10 cellular contexts compared by ENCODE assay signal in the genomic region with DNA sequence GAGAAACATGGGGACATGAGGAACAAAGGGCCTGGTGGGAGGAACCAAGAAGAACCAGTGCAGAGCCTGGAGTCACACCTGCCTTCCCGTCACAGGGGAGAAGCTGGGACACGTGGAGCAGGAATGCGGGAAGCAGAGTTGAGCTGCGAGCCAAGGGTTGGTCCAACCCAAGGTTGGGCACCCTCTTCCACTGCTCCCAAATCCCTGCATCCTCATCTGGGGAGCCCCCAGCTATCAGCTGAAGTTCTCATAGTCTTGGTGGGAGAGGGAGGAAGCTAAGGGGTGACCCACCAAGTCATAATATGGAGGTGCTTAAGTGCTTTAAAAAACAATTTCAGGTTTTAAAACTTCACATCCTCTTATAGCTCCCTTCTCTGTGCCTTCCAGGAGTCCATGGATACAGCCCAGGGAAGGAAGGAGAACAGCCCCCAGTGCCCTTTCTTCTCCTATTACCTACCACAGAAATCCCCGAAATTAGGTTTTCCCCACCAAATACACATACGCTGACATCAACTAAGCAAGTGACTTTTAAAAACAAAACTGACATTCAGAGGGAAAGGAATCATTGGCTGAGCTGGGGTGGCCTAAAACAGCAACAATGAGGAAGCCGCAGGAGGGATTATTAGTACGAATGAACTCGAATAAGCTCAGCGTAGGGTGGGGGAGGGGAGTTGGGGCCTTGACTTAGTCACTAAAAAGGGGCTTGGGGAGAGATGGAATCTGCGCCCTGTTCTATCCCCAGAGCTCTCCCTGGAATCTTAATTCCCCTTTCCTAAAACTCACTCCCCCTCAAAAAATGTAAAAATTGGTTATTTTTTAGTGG. TPM values are rescaled to one million over a fixed set of nuclear protein-coding genes. Genes with fewer than 3 reads are reported as not detected.
DNase-seq lines count a peak whose midpoint lies in the region; TF ChIP-seq lines count a peak whose summit lies in the region.
"Had no signal": no experiment of that assay in that cellular context is flagged by ENCODE, and none has a peak within 500 bp of the region (broad histone marks: within the 10 kb centered on the region; RNA-seq: fewer than 3 reads in every experiment).

No MANE protein-coding gene starts in this region.

- TF ChIP-seq CTCF in tibial artery (IDR thresholded peaks at IDR 0.05) = no peak

- no peak overlapping the region for H3K4me3 Mint-ChIP-seq in activated naive CD4-positive, alpha-beta T cell treated with anti-CD3 and anti-CD28 coated beads, Interleukin-2, amount 10 ng/mL, durations not matched to agents 7 days and 5 days
- no peak overlapping the region for H3K4me3 Mint-ChIP-seq in activated CD4-positive, alpha-beta memory T cell treated with anti-CD3 and anti-CD28 coated beads for 36 hours

- POLR2A ChIA-PET in activated CD4-positive, alpha-beta memory T cell treated with anti-CD3 and anti-CD28 coated beads for 36 hours (lab: Charles Lee) = interaction anchor here (0.9 to 4.5 kb wide), 7 partner anchors 9 to 44 kb away, joined by 3 to 19 read pairs (median 4); a partner anchor contains a TSS

- H3K27me3 ChIP-seq in iPS-15b (ENCODE audit: control insufficient read depth, insufficient read depth, low read length) = no peaks in the 10 kb centered on the region
- H3K27me3 ChIP-seq in tibial artery = no peaks in the 10 kb centered on the region

- H3K9me3 Mint-ChIP-seq in activated naive CD4-positive, alpha-beta T cell treated with anti-CD3 and anti-CD28 coated beads, Interleukin-2, amount 10 ng/mL, durations not matched to agents 7 days and 5 days = no peaks in the 10 kb centered on the region
- H3K9me3 Mint-ChIP-seq in activated CD4-positive, alpha-beta memory T cell treated with anti-CD3 and anti-CD28 coated beads for 36 hours = no peaks in the 10 kb centered on the region

- DNase-seq in activated naive CD4-positive, alpha-beta T cell treated with anti-CD3 and anti-CD28 coated beads, Interleukin-2, amount 10 ng/mL, durations not matched to agents 7 days and 5 days = no peak
- no peak for DNase-seq in activated naive CD4-positive, alpha-beta T cell treated with Interleukin-2 at 50 U/mL for 16 hours
- DNase-seq in activated CD4-positive, alpha-beta memory T cell treated with anti-CD3 and anti-CD28 coated beads for 36 hours = no peak
- no peak for DNase-seq in tibial artery
- DNase-seq in UCSD-AML1 (lab: John Stamatoyannopoulos, UW; ENCODE audit: unreplicated experiment) = no peak
- DNase-seq in NCI-H1417 treated with DMSO at 0.1 percent for 48 hours (lab: John Stamatoyannopoulos, UW) = no peak
- DNase-seq in iPS-NIHi11 (ENCODE audit: low spot score) = no peak
- DNase-seq: NCI-H1930, Right ventricle myocardium superior had no signal

- H3K9me3 ChIP-seq in iPS-15b (ENCODE audit: control insufficient read depth, insufficient read depth, low read length) (no peaks in the 10 kb centered on the region), tibial artery (no peaks in the 10 kb centered on the region)

- H3K27me3 Mint-ChIP-seq in activated naive CD4-positive, alpha-beta T cell treated with anti-CD3 and anti-CD28 coated beads, Interleukin-2, amount 10 ng/mL, durations not matched to agents 7 days and 5 days = no peaks in the 10 kb centered on the region
- no peaks in the 10 kb centered on the region for H3K27me3 Mint-ChIP-seq in activated CD4-positive, alpha-beta memory T cell treated with anti-CD3 and anti-CD28 coated beads for 36 hours

- H3K36me3 ChIP-seq in iPS-15b (ENCODE audit: control insufficient read depth, insufficient read depth, low read length) (peaks cover 61% of the 10 kb centered on the region), tibial artery (peaks cover 69 to 87% (median 84%) of the 10 kb centered on the region in 3 donors)

- peaks cover 24% of the 10 kb centered on the region for H3K4me1 Mint-ChIP-seq in activated naive CD4-positive, alpha-beta T cell treated with anti-CD3 and anti-CD28 coated beads, Interleukin-2, amount 10 ng/mL, durations not matched to agents 7 days and 5 days
- peaks cover 26% of the 10 kb centered on the region for H3K4me1 Mint-ChIP-seq in activated CD4-positive, alpha-beta memory T cell treated with anti-CD3 and anti-CD28 coated beads for 36 hours (ENCODE audit: low read depth)

- peak overlapping the region; percentile 95 to 99 for H3K27ac ChIP-seq in tibial artery

- H3K9ac ChIP-seq in iPS-15b (ENCODE audit: low read depth, low read length) = peak overlapping the region; percentile 51

- CTCF ChIA-PET in activated naive CD4-positive, alpha-beta T cell treated with anti-CD3 and anti-CD28 coated beads, Interleukin-2, amount 10 ng/mL, durations not matched to agents 7 days and 5 days (lab: Charles Lee) = interaction anchor here (1.1 to 3.5 kb wide), 5 partner anchors 13 to 77 kb away, joined by 3 to 21 read pairs (median 4); a partner anchor contains a TSS
- CTCF ChIA-PET in activated CD4-positive, alpha-beta memory T cell treated with anti-CD3 and anti-CD28 coated beads for 36 hours (lab: Charles Lee) = interaction anchor here (0.6 to 6.2 kb wide), 7 partner anchors 11 to 361 kb away, joined by 3 to 48 read pairs (median 7); a partner anchor contains a TSS

- H3K27ac Mint-ChIP-seq in activated naive CD4-positive, alpha-beta T cell treated with anti-CD3 and anti-CD28 coated beads, Interleukin-2, amount 10 ng/mL, durations not matched to agents 7 days and 5 days = peak overlapping the region; percentile 12
- peak overlapping the region; percentile 44 for H3K27ac Mint-ChIP-seq in activated CD4-positive, alpha-beta memory T cell treated with anti-CD3 and anti-CD28 coated beads for 36 hours

- intact Hi-C loops in activated CD4-positive, alpha-beta memory T cell treated with anti-CD3 and anti-CD28 coated beads for 36 hours (cut with micrococcal nuclease) = no loop called here
- intact Hi-C loops in tibial artery (cut with DNase I; ENCODE audit: low total_unique reads) = loop anchor here (5.0 kb wide), 1 partner anchor 35 kb away; a partner anchor contains a TSS

- peaks cover 74% of the 10 kb centered on the region for H3K36me3 Mint-ChIP-seq in activated naive CD4-positive, alpha-beta T cell treated with anti-CD3 and anti-CD28 coated beads, Interleukin-2, amount 10 ng/mL, durations not matched to agents 7 days and 5 days
- H3K36me3 Mint-ChIP-seq in activated CD4-positive, alpha-beta memory T cell treated with anti-CD3 and anti-CD28 coated beads for 36 hours = peaks cover 65% of the 10 kb centered on the region

- H3K4me3 ChIP-seq in iPS-15b (ENCODE audit: low read depth, low read length) (no peak overlapping the region), tibial artery (peak overlapping the region in 1 of 2 donors; percentile 77)

- H3K4me1 ChIP-seq in iPS-15b (ENCODE audit: control insufficient read depth, insufficient read depth, low read length) = peaks cover 19% of the 10 kb centered on the region
- H3K4me1 ChIP-seq in tibial artery = peaks cover 0 to 35% (median 28%) of the 10 kb centered on the region in 4 donors

RNA-seq across cellular contexts. Expression of a gene that starts 4.5 kb away (rescaled TPM):
- total RNA-seq in activated CD4-positive, alpha-beta memory T cell treated with anti-CD3 and anti-CD28 coated beads for 36 hours = 1,000 to 10,000 TPM; 1,196 to 1,215 TPM

RNA-seq across cellular contexts. Expression of a gene that starts 10.3 kb away (rescaled TPM):
- 10 to 100 TPM; 63.8 to 70.8 TPM for total RNA-seq in activated CD4-positive, alpha-beta memory T cell treated with anti-CD3 and anti-CD28 coated beads for 36 hours

RNA-seq across cellular contexts. Expression of a gene that starts 26.6 kb away (rescaled TPM):
- total RNA-seq in activated CD4-positive, alpha-beta memory T cell treated with anti-CD3 and anti-CD28 coated beads for 36 hours = 100 to 1,000 TPM in 1 of 2 experiments, 10 to 100 TPM in 1; 96.4 to 103 TPM

RNA-seq across cellular contexts. Expression of a gene that starts 34.6 kb away (rescaled TPM):
- 100 to 1,000 TPM; 142 to 146 TPM for total RNA-seq in activated CD4-positive, alpha-beta memory T cell treated with anti-CD3 and anti-CD28 coated beads for 36 hours

RNA-seq across cellular contexts. Expression of a gene that starts 44.6 kb away (rescaled TPM):
- total RNA-seq in activated CD4-positive, alpha-beta memory T cell treated with anti-CD3 and anti-CD28 coated beads for 36 hours = 1 to 10 TPM; 5.1 to 7.2 TPM
